11 cellular contexts compared by ENCODE assay signal in the genomic region with DNA sequence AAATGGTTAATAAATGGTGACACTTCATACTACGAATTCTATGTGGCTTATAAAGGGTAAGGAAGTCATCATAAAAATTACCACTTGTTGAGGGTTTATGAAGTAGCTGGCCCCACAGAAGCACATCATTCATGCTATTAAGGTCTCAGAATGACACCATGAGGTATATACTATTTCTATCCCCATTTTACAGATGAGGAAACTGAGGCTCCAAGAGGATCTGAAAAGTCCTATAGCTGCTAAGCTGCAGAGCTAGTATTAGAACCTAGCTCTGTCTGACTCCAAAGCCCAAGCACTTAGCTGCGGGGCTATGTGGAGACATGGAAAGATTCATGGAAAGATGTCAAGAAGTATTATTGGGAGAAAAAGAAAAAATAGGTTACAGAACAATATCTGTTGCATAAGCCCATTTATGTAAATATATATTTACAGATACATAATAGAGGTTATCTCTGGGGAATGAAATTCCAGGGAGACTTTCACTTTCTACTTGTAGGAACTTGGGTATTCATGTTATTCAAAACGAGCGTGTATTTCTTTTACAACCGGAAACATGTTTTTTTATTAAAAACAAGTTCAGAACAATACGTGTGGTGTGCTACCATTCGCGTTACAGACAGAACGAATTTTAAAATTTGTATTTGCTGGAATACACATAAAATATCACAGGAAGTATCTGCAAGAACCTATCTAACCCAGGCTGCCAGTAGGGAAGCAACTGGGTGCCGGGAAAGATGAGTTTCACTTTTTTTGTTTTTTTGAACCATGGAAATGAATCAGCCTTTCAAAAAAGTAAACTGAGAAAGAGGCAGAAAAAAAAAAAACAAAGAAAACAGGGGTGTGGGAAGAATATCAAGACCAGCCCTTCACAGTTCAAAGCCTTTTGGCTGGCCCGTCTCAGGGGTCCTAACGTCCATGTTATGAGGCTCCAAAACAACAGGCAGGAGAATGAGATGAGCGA. TPM values are rescaled to one million over a fixed set of nuclear protein-coding genes. Genes with fewer than 3 reads are reported as not detected.
DNase-seq lines count a peak whose midpoint lies in the region; ATAC-seq and TF ChIP-seq lines count a peak whose summit lies in the region.
"Had no signal": no experiment of that assay in that cellular context is flagged by ENCODE, and none has a peak within 500 bp of the region (broad histone marks: within the 10 kb centered on the region; RNA-seq: fewer than 3 reads in every experiment).

No MANE protein-coding gene starts in this region.

- H3K4me2 ChIP-seq in BLaER1 = 0 out of 2 replicates have a peak overlapping the region, but pooled peaks have one; percentile 7

- TF ChIP-seq POLR2A in esophagus muscularis mucosa (IDR thresholded peaks at IDR 0.05; ENCODE audit: low read depth) = no peak

- H3K36me3 ChIP-seq in BLaER1 = no peaks in the 10 kb centered on the region
- H3K36me3 ChIP-seq in esophagus muscularis mucosa = no peaks in the 10 kb centered on the region
- H3K36me3 ChIP-seq: colonic mucosa had no signal

- H3K9me3 Mint-ChIP-seq in osteocyte (ENCODE audit: unreplicated experiment) = no peaks in the 10 kb centered on the region

- no peak for ATAC-seq in GM21381 (IDR thresholded peaks at IDR 0.05; ENCODE audit: unreplicated experiment)
- no peak for ATAC-seq in GM19351 (IDR thresholded peaks at IDR 0.05; ENCODE audit: unreplicated experiment)

- H3K4me3 Mint-ChIP-seq in osteocyte (ENCODE audit: unreplicated experiment) = no peak overlapping the region

- H3K27ac Mint-ChIP-seq in osteocyte (ENCODE audit: unreplicated experiment) = peak overlapping the region; percentile 16

- DNase-seq in LHCN-M2 (ENCODE audit: low read depth) (peak; percentile 37), esophagus muscularis mucosa (ENCODE audit: extremely low spot score) (peak; percentile 64), osteocyte (ENCODE audit: extremely low spot score, unreplicated experiment) (peak; percentile 25), NCI-H2107 (lab: John Stamatoyannopoulos, UW) (no peak), NCI-H2171 treated with DMSO at 0.1 percent for 48 hours (lab: John Stamatoyannopoulos, UW) (no peak)
- DNase-seq: colonic mucosa, DMS53, NCI-H345 had no signal

- H3K36me3 Mint-ChIP-seq in osteocyte (ENCODE audit: unreplicated experiment) = no peaks in the 10 kb centered on the region

- H3K27ac ChIP-seq in BLaER1 (no peak overlapping the region), esophagus muscularis mucosa (replicated peaks in 1 of 4) (no peak overlapping the region)
- H3K27ac ChIP-seq: colonic mucosa had no signal

- H3K9ac ChIP-seq in BLaER1 = no peak overlapping the region

- H3K4me1 Mint-ChIP-seq in osteocyte (ENCODE audit: unreplicated experiment) = peaks cover 24% of the 10 kb centered on the region

- intact Hi-C loops in esophagus muscularis mucosa (cut with DNase I) = no loop called here

- TF ChIP-seq EP300 in esophagus muscularis mucosa (IDR thresholded peaks at IDR 0.05) = no peak

- H3K27me3 ChIP-seq in BLaER1 (no peaks in the 10 kb centered on the region), esophagus muscularis mucosa (peaks cover 0 to 22% (median 0%) of the 10 kb centered on the region in 4 donors)
- H3K27me3 ChIP-seq: colonic mucosa had no signal

- 67% methylated on average over 13 of the region's 13 CpGs for WGBS in esophagus muscularis mucosa

- H3K9me3 ChIP-seq in BLaER1 (no peaks in the 10 kb centered on the region), esophagus muscularis mucosa (no peaks in the 10 kb centered on the region)
- H3K9me3 ChIP-seq: colonic mucosa had no signal

- H4K20me1 ChIP-seq in BLaER1 = no peaks in the 10 kb centered on the region

- H3K27me3 Mint-ChIP-seq in osteocyte (ENCODE audit: unreplicated experiment) = peaks cover 4% of the 10 kb centered on the region

- no peak overlapping the region for H3K4me3 ChIP-seq in BLaER1
- H3K4me3 ChIP-seq in esophagus muscularis mucosa = peak overlapping the region in 3 of 4 donors; percentile 2 to 33 (median 21)
- H3K4me3 ChIP-seq: colonic mucosa had no signal

- no peak for TF ChIP-seq CTCF in esophagus muscularis mucosa (IDR thresholded peaks at IDR 0.05)
- no peak for TF ChIP-seq CTCF in osteocyte (IDR thresholded peaks at IDR 0.05)

- peaks cover 47% of the 10 kb centered on the region for H3K4me1 ChIP-seq in BLaER1
- peaks cover 0 to 7% (median 0%) of the 10 kb centered on the region in 4 donors for H3K4me1 ChIP-seq in esophagus muscularis mucosa
- H3K4me1 ChIP-seq: colonic mucosa had no signal

RNA-seq across cellular contexts. Expression of a gene that starts 13.4 kb away (rescaled TPM):
- total RNA-seq in LHCN-M2 (2014; rRNA removed) (52.0 and 58.6 TPM in 2 replicates), esophagus muscularis mucosa (under 1 TPM in 3 of 4 donors, not detected in 1; 0.17 to 0.19 (median 0.17) TPM), osteocyte (0.44 and 0.67 TPM in 2 replicates)
- polyA plus RNA-seq in LHCN-M2 (2012) = 31.2 TPM

RNA-seq across cellular contexts. Expression of a gene that starts 38.3 kb away (rescaled TPM):
- 20.5 and 22.6 TPM in 2 replicates for total RNA-seq in LHCN-M2 (2014; rRNA removed)
- 20.8 TPM for polyA plus RNA-seq in LHCN-M2 (2012)
- 1 to 10 TPM in 2 of 4 donors, under 1 TPM in 2; 0.83 to 4.2 (median 2.1) TPM for total RNA-seq in esophagus muscularis mucosa
- 8.2 and 8.4 TPM in 2 replicates for total RNA-seq in osteocyte

Comparison
In these comparisons a context has a peak if more than half of its experiments do, and no peak if none do; other contexts are left out.
1. DNase-seq: peak in LHCN-M2 (single experiment), esophagus muscularis mucosa (single experiment) and osteocyte (single experiment); none in NCI-H2107 (single experiment) and NCI-H2171 treated with DMSO at 0.1 percent for 48 hours (single experiment).
2. RNA of a gene that starts 13.4 kb away (total RNA-seq): 52.0 to 58.6 TPM in LHCN-M2; 0.44 to 0.67 TPM in osteocyte and 0.17 to 0.19 TPM in esophagus muscularis mucosa; every median in the first group is over 10 times any median in the second.